Comparison of ENCODE assay signal across 1 cellular context in genomic region chr4:157983300-157983699, GRCh38.
TF ChIP-seq lines count a peak whose summit lies in the region.

No MANE protein-coding gene starts in this region.

TF ChIP-seq in K562, 482 proteins besides CTCF, POLR2A, EP300 and RAD21 (continued from another document):
- no peak for TF ChIP-seq JUN (IDR thresholded peaks at IDR 0.05; ENCODE audit: borderline replicate concordance, low read depth, low read length)
- no peak for TF ChIP-seq JUN (CRISPR knock-in tag; IDR thresholded peaks at IDR 0.05; ENCODE audit: borderline replicate concordance)
- TF ChIP-seq ZSCAN32 (CRISPR knock-in tag; IDR thresholded peaks at IDR 0.05): peak; percentile 87
- peak; percentile 60 for TF ChIP-seq MAFG (tag; conservative IDR thresholded peaks at IDR 0.05)
- no peak for TF ChIP-seq E2F3 (CRISPR knock-in tag; IDR thresholded peaks at IDR 0.05)
- TF ChIP-seq JUND (IDR thresholded peaks at IDR 0.05; ENCODE audit: borderline replicate concordance, low read depth, low read length): 0 out of 2 replicates have a peak, but pooled peaks have one; percentile 20
- no peak for TF ChIP-seq JUND (tag; IDR thresholded peaks at IDR 0.05; ENCODE audit: borderline replicate concordance, low read depth, low read length)
- peak; percentile 46; the same call in 1 of the 2 replicates for TF ChIP-seq PKNOX1 (IDR thresholded peaks at IDR 0.05)
- TF ChIP-seq MGA (IDR thresholded peaks at IDR 0.05): peak; percentile 57; the same call in 1 of the 2 replicates
- TF ChIP-seq L3MBTL2 (IDR thresholded peaks at IDR 0.05): peak; percentile 54; the same call in 1 of the 2 replicates
- 0 out of 2 replicates have a peak, but pooled peaks have one; percentile 38 for TF ChIP-seq IRF9 (tag; IDR thresholded peaks at IDR 0.05)
- TF ChIP-seq GABPA (tag; conservative IDR thresholded peaks at IDR 0.05; ENCODE audit: low read depth): peak; percentile 54
- peak; percentile 38; the same call in 1 of the 2 replicates for TF ChIP-seq ETV1 (tag; conservative IDR thresholded peaks at IDR 0.05; ENCODE audit: low read depth)
- TF ChIP-seq POLR2H (tag; IDR thresholded peaks at IDR 0.05; ENCODE audit: low read depth): 0 out of 2 replicates have a peak, but pooled peaks have one; percentile 33
- TF ChIP-seq ATF3 (IDR thresholded peaks at IDR 0.05): peak; percentile 73
- no peak for TF ChIP-seq ATF3 (CRISPR knock-in tag; conservative IDR thresholded peaks at IDR 0.05)
- TF ChIP-seq ATF4 (CRISPR knock-in tag; IDR thresholded peaks at IDR 0.05): peak; percentile 93
- no peak for TF ChIP-seq LCOR (CRISPR knock-in tag; IDR thresholded peaks at IDR 0.05)
- no peak for TF ChIP-seq TAF1 (IDR thresholded peaks at IDR 0.05; ENCODE audit: control insufficient read depth, extremely low read depth, insufficient read depth, low read length, severe bottlenecking)
TF ChIP-seq in K562: peak in this region for 17.
